Comparison of ENCODE assay signal across 14 cellular contexts in genomic region chr12:113322353-113322752, GRCh38. TPM values are rescaled to one million over a fixed set of nuclear protein-coding genes. Genes with fewer than 3 reads are reported as not detected.
DNase-seq lines count a peak whose midpoint lies in the region; ATAC-seq and TF ChIP-seq lines count a peak whose summit lies in the region.
"Had no signal": no experiment of that assay in that cellular context is flagged by ENCODE, and none has a peak within 500 bp of the region (broad histone marks: within the 10 kb centered on the region; RNA-seq: fewer than 3 reads in every experiment).

No MANE protein-coding gene starts in this region.

- H3K27ac Mint-ChIP-seq in T-helper 17 cell (peak overlapping the region; percentile 60), WTC11 (no peak overlapping the region)

- peaks cover 7% of the 10 kb centered on the region; the same call in 1 of the 2 replicates for H3K36me3 ChIP-seq in ACC112 (ENCODE audit: insufficient read depth, low read length)

- H3K79me2 ChIP-seq in ACC112 (ENCODE audit: control insufficient read depth, insufficient read depth, low read length, unreplicated experiment) = no peaks in the 10 kb centered on the region

- DNase-seq in GM04504 (ENCODE audit: low read depth) (peak; percentile 71), T-helper 17 cell (no peak), foreskin fibroblast (peak; percentile 73 to 83), WTC11 (ENCODE audit: low spot score) (no peak), H4 (ENCODE audit: low spot score) (no peak)
- no peak for DNase-seq in activated CD4-positive, alpha-beta T cell treated with anti-CD3 and anti-CD28 coated beads for 48 hours
- DNase-seq: C1 segment of cervical spinal cord, cortex of kidney, glutamatergic neuron, left colon, NCI-H2171 treated with DMSO at 0.1 percent for 48 hours had no signal

- H3K27ac ChIP-seq in ACC112 (ENCODE audit: low read depth, low read length) = peak overlapping the region; percentile 15; the same call in 1 of the 2 replicates
- H3K27ac ChIP-seq: KMS-11 had no signal

- peaks cover 10% of the 10 kb centered on the region for H3K36me3 Mint-ChIP-seq in T-helper 17 cell (ENCODE audit: low read depth)
- peaks cover 18% of the 10 kb centered on the region for H3K36me3 Mint-ChIP-seq in WTC11

- H3K4me3 Mint-ChIP-seq in T-helper 17 cell (no peak overlapping the region), WTC11 (no peak overlapping the region)

- H3K4me1 Mint-ChIP-seq in T-helper 17 cell (peaks cover 12% of the 10 kb centered on the region), WTC11 (0 out of 2 replicates have a peak, but pooled peaks cover 2% of the 10 kb centered on the region)

- H3K27me3 Mint-ChIP-seq in T-helper 17 cell (no peaks in the 10 kb centered on the region), WTC11 (ENCODE audit: low read depth) (no peaks in the 10 kb centered on the region)

- no peak for TF ChIP-seq CTCF in foreskin fibroblast (IDR thresholded peaks at IDR 0.05; ENCODE audit: low read depth, low read length)
- TF ChIP-seq CTCF in WTC11 (IDR thresholded peaks at IDR 0.05) = no peak

- H3K9me3 ChIP-seq in T-helper 17 cell (ENCODE audit: control insufficient read depth, low read length, poor library complexity, severe bottlenecking) = no peaks in the 10 kb centered on the region

- ATAC-seq in T-helper 17 cell (peak; percentile 30), WTC11 (no peak), HG02938 (IDR thresholded peaks at IDR 0.05; ENCODE audit: unreplicated experiment) (no peak)
- ATAC-seq: left colon had no signal

- H3K4me3 ChIP-seq in ACC112 (ENCODE audit: low read depth, low read length) (no peak overlapping the region), foreskin fibroblast (ENCODE audit: low read depth in 1 of 2, low read length in 2 of 2) (no peak overlapping the region)

- H3K27me3 ChIP-seq in ACC112 (ENCODE audit: insufficient read depth, low read length) = no peaks in the 10 kb centered on the region

- peaks cover 9% of the 10 kb centered on the region for H3K4me1 ChIP-seq in ACC112 (ENCODE audit: control insufficient read depth, insufficient read depth, low read length, unreplicated experiment)

- CTCF ChIA-PET in WTC11 (lab: Charles Lee) = interaction anchor here (1.0 kb wide), 1 partner anchor 103 kb away, joined by 3 read pairs; no protein-coding TSS in a partner anchor

- POLR2A ChIA-PET in WTC11 (lab: Charles Lee) = no interaction called here

- peaks cover 12% of the 10 kb centered on the region for H3K9me3 Mint-ChIP-seq in WTC11

- no peak overlapping the region for H2AFZ ChIP-seq in ACC112 (ENCODE audit: low read length, unreplicated experiment)

TF ChIP-seq in WTC11, 78 proteins besides CTCF, POLR2A, EP300 and RAD21:
- TF ChIP-seq, protein P1, sequence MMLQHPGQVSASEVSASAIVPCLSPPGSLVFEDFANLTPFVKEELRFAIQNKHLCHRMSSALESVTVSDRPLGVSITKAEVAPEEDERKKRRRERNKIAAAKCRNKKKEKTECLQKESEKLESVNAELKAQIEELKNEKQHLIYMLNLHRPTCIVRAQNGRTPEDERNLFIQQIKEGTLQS (CRISPR knock-in tag; conservative IDR thresholded peaks at IDR 0.05) = no peak
- no peak for TF ChIP-seq NR3C1 (CRISPR knock-in tag; conservative IDR thresholded peaks at IDR 0.05; ENCODE audit: low read depth)
- TF ChIP-seq FOXP1 (CRISPR knock-in tag; IDR thresholded peaks at IDR 0.05; ENCODE audit: borderline replicate concordance) = no peak

RNA-seq across cellular contexts. Expression of gene SLC8B1, which starts 12.6 kb away (rescaled TPM):
- 10 to 100 TPM; 58.6 to 66.0 TPM for total RNA-seq in T-helper 17 cell
- total RNA-seq in WTC11 (2021) = 12.2 to 13.9 TPM (median 13.8 TPM) in 3 replicates
- 7.0 and 14.2 TPM in 2 replicates for total RNA-seq in H4 (2014; rRNA removed; shearing (Covaris generic))

RNA-seq across cellular contexts. Expression of gene PLBD2, which starts 36.0 kb away (rescaled TPM):
- 10 to 100 TPM; 14.0 to 19.0 TPM for total RNA-seq in T-helper 17 cell
- total RNA-seq in WTC11 (2021) = 34.8 to 39.4 TPM (median 35.6 TPM) in 3 replicates
- total RNA-seq in H4 (2014; rRNA removed; shearing (Covaris generic)) = 12.6 and 17.7 TPM in 2 replicates

Comparison
In these comparisons a context has a peak if more than half of its experiments do, and no peak if none do; other contexts are left out.
1. DNase-seq: peak in GM04504 (single experiment) and foreskin fibroblast (2 of 2); none in T-helper 17 cell (0 of 3), WTC11 (single experiment), activated CD4-positive, alpha-beta T cell treated with anti-CD3 and anti-CD28 coated beads for 48 hours (single experiment) and H4 (single experiment).